9 cellular contexts compared by ENCODE assay signal in genomic region chr17:28812980-28813377, GRCh38. TPM values are rescaled to one million over a fixed set of nuclear protein-coding genes. Genes with fewer than 3 reads are reported as not detected.
DNase-seq lines count a peak whose midpoint lies in the region; ATAC-seq, FAIRE-seq and TF ChIP-seq lines count a peak whose summit lies in the region.
"Had no signal": no experiment of that assay in that cellular context is flagged by ENCODE, and none has a peak within 500 bp of the region (broad histone marks: within the 10 kb centered on the region; RNA-seq: fewer than 3 reads in every experiment).

No MANE protein-coding gene starts in this region.

- TF ChIP-seq CTCF in HL-60 (IDR thresholded peaks at IDR 0.05; ENCODE audit: insufficient read depth, low read length), result no peak

- ATAC-seq in stimulated activated memory B cell treated with anti-CD40 and anti-IgM and Interleukin-4, amounts not matched to agents 10 μg/mL and 1 μg/mL and 100 μg/mL, for 72 hours, result no peak
- no peak for ATAC-seq in GM21381 (IDR thresholded peaks at IDR 0.05; ENCODE audit: unreplicated experiment)
- no peak for ATAC-seq in sciatic nerve

- H3K4me1 Mint-ChIP-seq in activated T-helper 1 cell treated with anti-CD3 and anti-CD28 coated beads, Interleukin-12 subunit alpha, Interleukin-12 subunit beta, Interleukin-2, Interleukin-4 antibody, amounts not matched to agents 30 ng/mL and 10 ng/mL and 1 ng/mL, durations not matched to agents 14 hours and 24 hours and 36 hours (ENCODE audit: low read depth), result peaks cover 40% of the 10 kb centered on the region
- H3K4me1 Mint-ChIP-seq in stimulated activated memory B cell treated with anti-CD40 and anti-IgM and Interleukin-4, amounts not matched to agents 10 μg/mL and 1 μg/mL and 100 μg/mL, for 72 hours, result peaks cover 31% of the 10 kb centered on the region

- peak overlapping the region; percentile 97 for H3K27ac Mint-ChIP-seq in activated T-helper 1 cell treated with anti-CD3 and anti-CD28 coated beads, Interleukin-12 subunit alpha, Interleukin-12 subunit beta, Interleukin-2, Interleukin-4 antibody, amounts not matched to agents 30 ng/mL and 10 ng/mL and 1 ng/mL, durations not matched to agents 14 hours and 24 hours and 36 hours
- peak overlapping the region; percentile 81 for H3K27ac Mint-ChIP-seq in stimulated activated memory B cell treated with anti-CD40 and anti-IgM and Interleukin-4, amounts not matched to agents 10 μg/mL and 1 μg/mL and 100 μg/mL, for 72 hours

- H3K4me1 ChIP-seq in iPS-18a (ENCODE audit: control insufficient read depth, low read depth, low read length), result peaks cover 23% of the 10 kb centered on the region

- no peaks in the 10 kb centered on the region for H3K36me3 ChIP-seq in iPS-18a (ENCODE audit: control insufficient read depth, low read depth, low read length)

- DNase-seq in HL-60 (ENCODE audit: low read depth in 1 of 2, low spot score in 1 of 2) (no peak), urothelium cell line (ENCODE audit: low spot score) (no peak), occipital lobe (lab: John Stamatoyannopoulos, UW) (no peak), sciatic nerve (ENCODE audit: low spot score) (no peak)
- no peak for DNase-seq in activated T-helper 1 cell treated with anti-CD3 and anti-CD28 coated beads, Interleukin-12 subunit alpha, Interleukin-12 subunit beta, Interleukin-2, Interleukin-4 antibody, amounts not matched to agents 30 ng/mL and 10 ng/mL and 1 ng/mL, durations not matched to agents 14 hours and 24 hours and 36 hours (ENCODE audit: low spot score)

- H3K27me3 Mint-ChIP-seq in activated T-helper 1 cell treated with anti-CD3 and anti-CD28 coated beads, Interleukin-12 subunit alpha, Interleukin-12 subunit beta, Interleukin-2, Interleukin-4 antibody, amounts not matched to agents 30 ng/mL and 10 ng/mL and 1 ng/mL, durations not matched to agents 14 hours and 24 hours and 36 hours (ENCODE audit: insufficient read depth), result no peaks in the 10 kb centered on the region
- H3K27me3 Mint-ChIP-seq in stimulated activated memory B cell treated with anti-CD40 and anti-IgM and Interleukin-4, amounts not matched to agents 10 μg/mL and 1 μg/mL and 100 μg/mL, for 72 hours, result no peaks in the 10 kb centered on the region

- H3K4me3 Mint-ChIP-seq in activated T-helper 1 cell treated with anti-CD3 and anti-CD28 coated beads, Interleukin-12 subunit alpha, Interleukin-12 subunit beta, Interleukin-2, Interleukin-4 antibody, amounts not matched to agents 30 ng/mL and 10 ng/mL and 1 ng/mL, durations not matched to agents 14 hours and 24 hours and 36 hours, result peak overlapping the region; percentile 91
- H3K4me3 Mint-ChIP-seq in stimulated activated memory B cell treated with anti-CD40 and anti-IgM and Interleukin-4, amounts not matched to agents 10 μg/mL and 1 μg/mL and 100 μg/mL, for 72 hours, result peak overlapping the region; percentile 92

- H3K27ac ChIP-seq in HL-60 (replicated peaks), result peak overlapping the region; percentile 69
- H3K27ac ChIP-seq in iPS-18a (ENCODE audit: low read length), result no peak overlapping the region

- no peaks in the 10 kb centered on the region for H3K27me3 ChIP-seq in HL-60 (ENCODE audit: insufficient read depth, poor library complexity, severe bottlenecking)
- H3K27me3 ChIP-seq in iPS-18a (ENCODE audit: control insufficient read depth, insufficient read depth, low read length), result no peaks in the 10 kb centered on the region

- no peaks in the 10 kb centered on the region for H3K9me3 Mint-ChIP-seq in activated T-helper 1 cell treated with anti-CD3 and anti-CD28 coated beads, Interleukin-12 subunit alpha, Interleukin-12 subunit beta, Interleukin-2, Interleukin-4 antibody, amounts not matched to agents 30 ng/mL and 10 ng/mL and 1 ng/mL, durations not matched to agents 14 hours and 24 hours and 36 hours
- H3K9me3 Mint-ChIP-seq in stimulated activated memory B cell treated with anti-CD40 and anti-IgM and Interleukin-4, amounts not matched to agents 10 μg/mL and 1 μg/mL and 100 μg/mL, for 72 hours, result no peaks in the 10 kb centered on the region

- no peaks in the 10 kb centered on the region for H3K9me3 ChIP-seq in iPS-18a (ENCODE audit: control insufficient read depth, low read depth, low read length)

- H3K9ac ChIP-seq in iPS-18a (ENCODE audit: low read length), result peak overlapping the region; percentile 77

- H3K36me3 Mint-ChIP-seq in activated T-helper 1 cell treated with anti-CD3 and anti-CD28 coated beads, Interleukin-12 subunit alpha, Interleukin-12 subunit beta, Interleukin-2, Interleukin-4 antibody, amounts not matched to agents 30 ng/mL and 10 ng/mL and 1 ng/mL, durations not matched to agents 14 hours and 24 hours and 36 hours (ENCODE audit: low read depth), result no peaks in the 10 kb centered on the region
- no peaks in the 10 kb centered on the region for H3K36me3 Mint-ChIP-seq in stimulated activated memory B cell treated with anti-CD40 and anti-IgM and Interleukin-4, amounts not matched to agents 10 μg/mL and 1 μg/mL and 100 μg/mL, for 72 hours

- no peak for FAIRE-seq in urothelium cell line (lab: Jason Lieb, UNC)
- FAIRE-seq: endometrium had no signal

- H3K4me3 ChIP-seq in HL-60 (replicated peaks; ENCODE audit: insufficient read depth, low read length) (peak overlapping the region; percentile 75), iPS-18a (ENCODE audit: low read length) (peak overlapping the region; percentile 98)

- intact Hi-C loops in activated T-helper 1 cell treated with anti-CD3 and anti-CD28 coated beads, Interleukin-12 subunit alpha, Interleukin-12 subunit beta, Interleukin-2, Interleukin-4 antibody, amounts not matched to agents 30 ng/mL and 10 ng/mL and 1 ng/mL, durations not matched to agents 14 hours and 24 hours and 36 hours (cut with micrococcal nuclease), result loop anchor here (1.0 to 2.0 kb wide), 7 partner anchors 29 to 328 kb away; partner anchors contain the start of genes FAM222B and NEK8
- intact Hi-C loops in sciatic nerve (cut with DNase I), result no loop called here

RNA-seq across cellular contexts. Expression of gene FAM222B, which starts 29.6 kb away (rescaled TPM):
- 27.5 and 28.1 TPM in 2 replicates for total RNA-seq in activated T-helper 1 cell treated with anti-CD3 and anti-CD28 coated beads, Interleukin-12 subunit alpha, Interleukin-12 subunit beta, Interleukin-2, Interleukin-4 antibody, amounts not matched to agents 30 ng/mL and 10 ng/mL and 1 ng/mL, durations not matched to agents 14 hours and 24 hours and 36 hours
- total RNA-seq in occipital lobe (2.7 TPM), sciatic nerve (17.3 TPM)

RNA-seq across cellular contexts. Expression of gene ERAL1, which starts 41.8 kb away (rescaled TPM):
- total RNA-seq in activated T-helper 1 cell treated with anti-CD3 and anti-CD28 coated beads, Interleukin-12 subunit alpha, Interleukin-12 subunit beta, Interleukin-2, Interleukin-4 antibody, amounts not matched to agents 30 ng/mL and 10 ng/mL and 1 ng/mL, durations not matched to agents 14 hours and 24 hours and 36 hours, result 60.4 and 61.5 TPM in 2 replicates
- total RNA-seq in occipital lobe (21.8 TPM), sciatic nerve (23.0 TPM)
